Comparison of ENCODE assay signal across 18 cellular contexts in the genomic region with DNA sequence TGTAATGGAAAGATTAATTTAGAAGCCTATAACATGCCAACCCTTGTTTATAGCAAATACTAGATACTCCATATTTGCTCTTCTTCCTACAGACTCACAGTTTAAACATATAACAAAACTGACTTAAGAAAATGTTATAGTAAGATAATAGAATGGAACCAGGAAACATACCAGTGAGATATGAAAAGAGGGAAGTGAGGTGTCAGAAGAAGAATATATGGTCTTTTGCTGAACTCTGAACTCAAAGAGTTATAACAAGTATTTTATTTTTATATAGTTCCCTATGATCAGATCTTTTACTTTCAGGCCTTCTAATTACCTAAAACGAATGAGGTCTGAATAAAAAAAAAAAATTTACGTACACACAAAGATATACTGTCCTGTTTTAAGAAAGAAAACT. TPM values are rescaled to one million over a fixed set of nuclear protein-coding genes. Genes with fewer than 3 reads are reported as not detected.
DNase-seq lines count a peak whose midpoint lies in the region; ATAC-seq, FAIRE-seq and TF ChIP-seq lines count a peak whose summit lies in the region.
"Had no signal": no experiment of that assay in that cellular context is flagged by ENCODE, and none has a peak within 500 bp of the region (broad histone marks: within the 10 kb centered on the region; RNA-seq: fewer than 3 reads in every experiment).

No MANE protein-coding gene starts in this region.

- H3K4me1 Mint-ChIP-seq in natural killer cell: peaks cover 25 to 35% of the 10 kb centered on the region in 2 donors
- peaks cover 22 to 23% of the 10 kb centered on the region in 2 donors for H3K4me1 Mint-ChIP-seq in natural killer cell treated with Interleukin-12 subunit alpha and Interleukin-12 subunit beta and Interleukin-15 and Interleukin-18, amount 100 ng/mL, for 72 hours (ENCODE audit: low read depth in 2 of 2)
- H3K4me1 Mint-ChIP-seq in activated T-helper 2 cell treated with anti-CD3 and anti-CD28 coated beads, Interferon-gamma antibody, Interleukin-2, Interleukin-4, amounts not matched to agents 10 μg/mL and 5 μg/mL and 100 μg/mL, durations not matched to agents 14 hours and 24 hours and 36 hours (ENCODE audit: low read depth): peaks cover 18% of the 10 kb centered on the region
- H3K4me1 Mint-ChIP-seq: H9 had no signal

- no peak for FAIRE-seq in GM12892 (lab: Jason Lieb, UNC)
- FAIRE-seq: D721Med had no signal

- no peak for ATAC-seq in natural killer cell
- ATAC-seq in natural killer cell treated with Interleukin-12 subunit alpha and Interleukin-12 subunit beta and Interleukin-15 and Interleukin-18, amount 100 ng/mL, for 72 hours: no peak
- ATAC-seq in mucosa of descending colon: peak; percentile 86
- no peak for ATAC-seq in HG02840 (IDR thresholded peaks at IDR 0.05; ENCODE audit: low FRiP score, unreplicated experiment)
- ATAC-seq: Right ventricle myocardium inferior had no signal

- H3K27me3 Mint-ChIP-seq in natural killer cell (ENCODE audit: low read depth in 2 of 2): no peaks in the 10 kb centered on the region
- H3K27me3 Mint-ChIP-seq in natural killer cell treated with Interleukin-12 subunit alpha and Interleukin-12 subunit beta and Interleukin-15 and Interleukin-18, amount 100 ng/mL, for 72 hours: no peaks in the 10 kb centered on the region
- no peaks in the 10 kb centered on the region for H3K27me3 Mint-ChIP-seq in activated T-helper 2 cell treated with anti-CD3 and anti-CD28 coated beads, Interferon-gamma antibody, Interleukin-2, Interleukin-4, amounts not matched to agents 10 μg/mL and 5 μg/mL and 100 μg/mL, durations not matched to agents 14 hours and 24 hours and 36 hours (ENCODE audit: low read depth)
- H3K27me3 Mint-ChIP-seq: CD8-positive, alpha-beta memory T cell; IgD-negative memory B cell had no signal

- peak overlapping the region; percentile 14 to 32 for H3K27ac Mint-ChIP-seq in natural killer cell
- H3K27ac Mint-ChIP-seq in natural killer cell treated with Interleukin-12 subunit alpha and Interleukin-12 subunit beta and Interleukin-15 and Interleukin-18, amount 100 ng/mL, for 72 hours: no peak overlapping the region
- peak overlapping the region; percentile 42 for H3K27ac Mint-ChIP-seq in activated T-helper 2 cell treated with anti-CD3 and anti-CD28 coated beads, Interferon-gamma antibody, Interleukin-2, Interleukin-4, amounts not matched to agents 10 μg/mL and 5 μg/mL and 100 μg/mL, durations not matched to agents 14 hours and 24 hours and 36 hours
- H3K27ac Mint-ChIP-seq: H9, IgD-negative memory B cell had no signal

- TF ChIP-seq POLR2A in GM12892 (IDR thresholded peaks at IDR 0.05; ENCODE audit: low read depth, low read length): no peak

- intact Hi-C loops in natural killer cell (cut with micrococcal nuclease): no loop called here
- intact Hi-C loops in activated T-helper 2 cell treated with anti-CD3 and anti-CD28 coated beads, Interferon-gamma antibody, Interleukin-2, Interleukin-4, amounts not matched to agents 10 μg/mL and 5 μg/mL and 100 μg/mL, durations not matched to agents 14 hours and 24 hours and 36 hours (cut with micrococcal nuclease): no loop called here
- intact Hi-C loops in mucosa of descending colon (cut with DNase I, micrococcal nuclease): no loop called here

- no peak overlapping the region for H3K4me3 Mint-ChIP-seq in natural killer cell
- no peak overlapping the region for H3K4me3 Mint-ChIP-seq in natural killer cell treated with Interleukin-12 subunit alpha and Interleukin-12 subunit beta and Interleukin-15 and Interleukin-18, amount 100 ng/mL, for 72 hours
- no peak overlapping the region for H3K4me3 Mint-ChIP-seq in activated T-helper 2 cell treated with anti-CD3 and anti-CD28 coated beads, Interferon-gamma antibody, Interleukin-2, Interleukin-4, amounts not matched to agents 10 μg/mL and 5 μg/mL and 100 μg/mL, durations not matched to agents 14 hours and 24 hours and 36 hours (ENCODE audit: low read depth)
- H3K4me3 Mint-ChIP-seq: CD8-positive, alpha-beta memory T cell; H9; IgD-negative memory B cell had no signal

- H3K4me3 ChIP-seq in mucosa of descending colon: no peak overlapping the region
- H3K4me3 ChIP-seq: BLaER1, Peyer's patch had no signal

- no peaks in the 10 kb centered on the region for H3K36me3 Mint-ChIP-seq in natural killer cell
- H3K36me3 Mint-ChIP-seq in natural killer cell treated with Interleukin-12 subunit alpha and Interleukin-12 subunit beta and Interleukin-15 and Interleukin-18, amount 100 ng/mL, for 72 hours: peaks cover 6% of the 10 kb centered on the region
- H3K36me3 Mint-ChIP-seq in activated T-helper 2 cell treated with anti-CD3 and anti-CD28 coated beads, Interferon-gamma antibody, Interleukin-2, Interleukin-4, amounts not matched to agents 10 μg/mL and 5 μg/mL and 100 μg/mL, durations not matched to agents 14 hours and 24 hours and 36 hours (ENCODE audit: low read depth): peaks cover 56% of the 10 kb centered on the region

- no peaks in the 10 kb centered on the region for H3K36me3 ChIP-seq in mucosa of descending colon (ENCODE audit: low read depth)

- no peaks in the 10 kb centered on the region for H3K4me1 ChIP-seq in mucosa of descending colon (ENCODE audit: low read depth)
- H3K4me1 ChIP-seq: BLaER1, Peyer's patch had no signal

- TF ChIP-seq CTCF in natural killer cell (IDR thresholded peaks at IDR 0.05): no peak
- TF ChIP-seq CTCF in mucosa of descending colon (IDR thresholded peaks at IDR 0.05): no peak

- no peaks in the 10 kb centered on the region for H3K9me3 Mint-ChIP-seq in natural killer cell
- H3K9me3 Mint-ChIP-seq in natural killer cell treated with Interleukin-12 subunit alpha and Interleukin-12 subunit beta and Interleukin-15 and Interleukin-18, amount 100 ng/mL, for 72 hours: no peaks in the 10 kb centered on the region
- no peaks in the 10 kb centered on the region for H3K9me3 Mint-ChIP-seq in activated T-helper 2 cell treated with anti-CD3 and anti-CD28 coated beads, Interferon-gamma antibody, Interleukin-2, Interleukin-4, amounts not matched to agents 10 μg/mL and 5 μg/mL and 100 μg/mL, durations not matched to agents 14 hours and 24 hours and 36 hours
- H3K9me3 Mint-ChIP-seq: CD8-positive, alpha-beta memory T cell; H9; IgD-negative memory B cell had no signal

- H3K9me3 ChIP-seq in mucosa of descending colon: no peaks in the 10 kb centered on the region
- H3K9me3 ChIP-seq: BLaER1, Peyer's patch had no signal

- DNase-seq in natural killer cell (no peak), mucosa of descending colon (no peak), A172 (ENCODE audit: low spot score) (no peak), GM12892 (ENCODE audit: insufficient read length) (no peak)
- DNase-seq in natural killer cell treated with Interleukin-12 subunit alpha and Interleukin-12 subunit beta and Interleukin-15 and Interleukin-18, amount 100 ng/mL, for 72 hours (ENCODE audit: low spot score): no peak
- no peak for DNase-seq in activated T-helper 2 cell treated with anti-CD3 and anti-CD28 coated beads, Interferon-gamma antibody, Interleukin-2, Interleukin-4, amounts not matched to agents 10 μg/mL and 5 μg/mL and 100 μg/mL, durations not matched to agents 14 hours and 24 hours and 36 hours (ENCODE audit: low spot score)
- DNase-seq: CD8-positive, alpha-beta memory T cell; DMS79 treated with DMSO at 0.1 percent for 48 hours; H9; NCI-H1436 treated with DMSO at 0.1 percent for 48 hours; NCI-H2029 treated with DMSO at 0.1 percent for 48 hours; NCI-H82; Peyer's patch had no signal

RNA-seq across cellular contexts. Expression of a gene that starts 20.9 kb away (rescaled TPM):
- total RNA-seq in natural killer cell (10 to 100 TPM; 64.6 to 73.5 (median 67.0) TPM), mucosa of descending colon (10 to 100 TPM; 45.1 to 47.6 (median 45.7) TPM)
- 10 to 100 TPM; 62.7 to 88.5 TPM for total RNA-seq in natural killer cell treated with Interleukin-12 subunit alpha and Interleukin-12 subunit beta and Interleukin-15 and Interleukin-18, amount 100 ng/mL, for 72 hours
- 58.6 and 60.4 TPM in 2 replicates for total RNA-seq in activated T-helper 2 cell treated with anti-CD3 and anti-CD28 coated beads, Interferon-gamma antibody, Interleukin-2, Interleukin-4, amounts not matched to agents 10 μg/mL and 5 μg/mL and 100 μg/mL, durations not matched to agents 14 hours and 24 hours and 36 hours
- total RNA-seq in A172 (2014; rRNA removed; shearing (Covaris generic)): 31.1 and 37.8 TPM in 2 replicates
- 31.6 TPM for polyA plus RNA-seq in GM12892 (2012; ENCODE audit: missing spikeins)

RNA-seq across cellular contexts. Expression of a gene that starts 21.2 kb away (rescaled TPM):
- total RNA-seq in natural killer cell (10 to 100 TPM; 11.7 to 17.2 (median 14.4) TPM), mucosa of descending colon (1 to 10 TPM; 2.7 to 7.7 (median 3.2) TPM)
- 10 to 100 TPM; 16.6 to 35.0 TPM for total RNA-seq in natural killer cell treated with Interleukin-12 subunit alpha and Interleukin-12 subunit beta and Interleukin-15 and Interleukin-18, amount 100 ng/mL, for 72 hours
- total RNA-seq in activated T-helper 2 cell treated with anti-CD3 and anti-CD28 coated beads, Interferon-gamma antibody, Interleukin-2, Interleukin-4, amounts not matched to agents 10 μg/mL and 5 μg/mL and 100 μg/mL, durations not matched to agents 14 hours and 24 hours and 36 hours: 20.1 and 22.9 TPM in 2 replicates
- total RNA-seq in A172 (2014; rRNA removed; shearing (Covaris generic)): 10.0 and 11.7 TPM in 2 replicates
- polyA plus RNA-seq in GM12892 (2012; ENCODE audit: missing spikeins): 18.7 TPM

Comparison
In these comparisons a context has a peak if more than half of its experiments do, and no peak if none do; other contexts are left out.
1. H3K27ac Mint-ChIP-seq: peak in natural killer cell (2 of 2) and activated T-helper 2 cell treated with anti-CD3 and anti-CD28 coated beads, Interferon-gamma antibody, Interleukin-2, Interleukin-4, amounts not matched to agents 10 μg/mL and 5 μg/mL and 100 μg/mL, durations not matched to agents 14 hours and 24 hours and 36 hours (single experiment); none in natural killer cell treated with Interleukin-12 subunit alpha and Interleukin-12 subunit beta and Interleukin-15 and Interleukin-18, amount 100 ng/mL, for 72 hours (0 of 2).